In genomic region chr12:5428332-5429221, GRCh38 we compare ENCODE assay signal across 7 cellular contexts. TPM values are rescaled to one million over a fixed set of nuclear protein-coding genes. Genes with fewer than 3 reads are reported as not detected.
DNase-seq lines count a peak whose midpoint lies in the region; ATAC-seq and TF ChIP-seq lines count a peak whose summit lies in the region.

No MANE protein-coding gene starts in this region.

- TF ChIP-seq RAD21 in HCT116 (IDR thresholded peaks at IDR 0.05; ENCODE audit: low read depth): peak; percentile 54

- no peaks in the 10 kb centered on the region for H4K20me1 ChIP-seq in HCT116 (ENCODE audit: insufficient read depth)

- CTCF ChIA-PET in HCT116 (lab: Charles Lee): interaction anchor here (0.8 to 1.5 kb wide), 9 partner anchors 9 to 610 kb away, joined by 3 to 11 read pairs (median 4); no protein-coding TSS in a partner anchor

- H2AFZ ChIP-seq in HCT116 (ENCODE audit: low read depth, low read length, poor library complexity, severe bottlenecking): no peak overlapping the region

- BruUV-seq in HCT116 (replicated peaks; lab: Mats Ljungman, UMichigan): no TSS peak

- peak; percentile 65 for ATAC-seq in HCT116
- no peak for ATAC-seq in GM21367 (IDR thresholded peaks at IDR 0.05; ENCODE audit: unreplicated experiment)

- peaks cover 0 to 5% of the 10 kb centered on the region in 2 experiments; a peak in 2 of 4 replicates for H3K4me1 ChIP-seq in HCT116 (ENCODE audit: control insufficient read depth in 1 of 2, insufficient read depth in 2 of 2, low read length in 2 of 2)
- H3K4me1 ChIP-seq in NT2/D1 (ENCODE audit: insufficient read depth, insufficient read length): peaks cover 4% of the 10 kb centered on the region
- peaks cover 23 to 42% (median 41%) of the 10 kb centered on the region in 3 donors for H3K4me1 ChIP-seq in skeletal muscle tissue (ENCODE audit: control insufficient read depth in 3 of 3, insufficient read depth in 3 of 3, low read length in 3 of 3)

- H3K27ac ChIP-seq in HCT116 (ENCODE audit: low read depth, low read length) (no peak overlapping the region), skeletal muscle tissue (ENCODE audit: low read depth, low read length) (no peak overlapping the region)

- no peak for TF ChIP-seq POLR2A in HCT116 (IDR thresholded peaks at IDR 0.05; ENCODE audit: borderline replicate concordance, extremely low read depth, insufficient read depth, insufficient read length)

- intact Hi-C loops in HCT116 (cut with micrococcal nuclease): no loop called here

- H3K4me2 ChIP-seq in HCT116 (ENCODE audit: low read length): peak overlapping the region; percentile 50

- H3K4me3 ChIP-seq in HCT116 (replicated peaks in 1 of 2; ENCODE audit: low read depth in 1 of 2, low read length in 2 of 2): no peak overlapping the region; a peak in 1 of 4 replicates
- H3K4me3 ChIP-seq in NT2/D1 (ENCODE audit: insufficient read length, low read depth): peak overlapping the region; percentile 4
- peak overlapping the region in 2 of 3 donors; percentile 27 to 49 for H3K4me3 ChIP-seq in skeletal muscle tissue (ENCODE audit: low read length in 3 of 3)

- no peaks in the 10 kb centered on the region for H3K9me3 ChIP-seq in HCT116 (ENCODE audit: control insufficient read depth in 1 of 2, insufficient read depth in 1 of 2, low read depth in 1 of 2, low read length in 2 of 2)
- H3K9me3 ChIP-seq in NT2/D1 (ENCODE audit: insufficient read depth, low read length): no peaks in the 10 kb centered on the region
- H3K9me3 ChIP-seq in skeletal muscle tissue (ENCODE audit: control insufficient read depth in 3 of 3, low read length in 3 of 3): no peaks in the 10 kb centered on the region

- H3K27me3 ChIP-seq in HCT116 (ENCODE audit: insufficient read depth, low read length) (no peaks in the 10 kb centered on the region), NT2/D1 (ENCODE audit: insufficient read depth, insufficient read length) (peaks cover 46% of the 10 kb centered on the region), skeletal muscle tissue (ENCODE audit: control insufficient read depth in 3 of 3, insufficient read depth in 3 of 3, low read length in 3 of 3) (peaks cover 25 to 33% (median 32%) of the 10 kb centered on the region in 3 donors)

- no peaks in the 10 kb centered on the region for H3K79me2 ChIP-seq in HCT116 (ENCODE audit: insufficient read depth, low read length)

- H3K9ac ChIP-seq in HCT116 (ENCODE audit: low read length) (no peak overlapping the region), NT2/D1 (ENCODE audit: insufficient read length, low read depth) (peak overlapping the region; percentile 34), skeletal muscle tissue (ENCODE audit: low read depth in 1 of 3, low read length in 3 of 3) (peak overlapping the region in 1 of 3 donors; percentile 45)

- POLR2A ChIA-PET in HCT116 (lab: Charles Lee): no interaction called here

- no peaks in the 10 kb centered on the region for H3K9me2 ChIP-seq in HCT116 (ENCODE audit: insufficient read depth)

- TF ChIP-seq CTCF in HCT116 (IDR thresholded peaks at IDR 0.05 in 2 of 3, conservative IDR thresholded peaks at IDR 0.05 in 1 of 3; ENCODE audit: borderline replicate concordance in 1 of 3, insufficient read depth in 1 of 3, low read depth in 2 of 3, low read length in 2 of 3) (peak; percentile 31 to 43 (median 33); a peak in 5 of 6 replicates), GM20000 (IDR thresholded peaks at IDR 0.05; ENCODE audit: extremely low read depth, missing control alignments) (no peak)

- H3K36me3 ChIP-seq in HCT116 (ENCODE audit: control insufficient read depth in 1 of 2, insufficient read depth in 2 of 2, low read length in 2 of 2) (no peaks in the 10 kb centered on the region), NT2/D1 (ENCODE audit: insufficient read depth, insufficient read length, low read length) (no peaks in the 10 kb centered on the region), skeletal muscle tissue (ENCODE audit: control insufficient read depth in 3 of 3, insufficient read depth in 3 of 3, low read length in 3 of 3) (no peaks in the 10 kb centered on the region)

- DNase-seq in HCT116 (ENCODE audit: low read depth, low spot score): no peak
- no peak for DNase-seq in NT2/D1 (ENCODE audit: low read depth, low spot score)
- DNase-seq in fibroblast of the conjunctiva (ENCODE audit: low read depth): peak; percentile 6
- DNase-seq in GM20000 (ENCODE audit: low spot score): no peak
- DNase-seq in SKM-1 treated with dmso at 0.1 percent for 144 hours (lab: John Stamatoyannopoulos, UW; ENCODE audit: unreplicated experiment): no peak

- RAD21 ChIA-PET in HCT116 (lab: Charles Lee; ENCODE audit: low non-redundant PET in 1 of 2, low total read pairs in 2 of 2, uncharacterized antibody in 2 of 2, unreplicated experiment in 2 of 2): no interaction called here

TF ChIP-seq in HCT116, 20 proteins besides CTCF, POLR2A, EP300 and RAD21:
- TF ChIP-seq YY1 (IDR thresholded peaks at IDR 0.05; ENCODE audit: extremely low read depth, insufficient replicate concordance, low read depth, low read length): no peak
- TF ChIP-seq SRF (IDR thresholded peaks at IDR 0.05; ENCODE audit: low read depth): no peak

RNA-seq across cellular contexts. Expression of gene NTF3, which starts 3.3 kb away (rescaled TPM):
- total RNA-seq in HCT116 (2021; ENCODE audit: unreplicated experiment): not detected
- 0.23 and 0.24 TPM in 2 replicates for polyA plus RNA-seq in HCT116 (2012)
- total RNA-seq in skeletal muscle tissue: 2.6 TPM

Comparison
In these comparisons a context has a peak if more than half of its experiments do, and no peak if none do; other contexts are left out.
1. H3K4me3 ChIP-seq: peak in NT2/D1 (single experiment) and skeletal muscle tissue (2 of 3); none in HCT116 (0 of 2).